ENCODE assay signal across 11 cellular contexts in genomic region chr6:90294008-90294511, GRCh38. TPM values are rescaled to one million over a fixed set of nuclear protein-coding genes. Genes with fewer than 3 reads are reported as not detected.
DNase-seq lines count a peak whose midpoint lies in the region; TF ChIP-seq lines count a peak whose summit lies in the region.
"Had no signal": no experiment of that assay in that cellular context is flagged by ENCODE, and none has a peak within 500 bp of the region (broad histone marks: within the 10 kb centered on the region; RNA-seq: fewer than 3 reads in every experiment).

No MANE protein-coding gene starts in this region.

- peaks cover 10% of the 10 kb centered on the region for H3K27me3 Mint-ChIP-seq in Calu3 (ENCODE audit: unreplicated experiment)
- peaks cover 11% of the 10 kb centered on the region for H3K27me3 Mint-ChIP-seq in brain

- intact Hi-C loops in Calu3 (cut with micrococcal nuclease; ENCODE audit: unreplicated experiment), result no loop called here
- intact Hi-C loops in A673 (cut with micrococcal nuclease; ENCODE audit: unreplicated experiment), result loop anchor here (5.0 to 10.0 kb wide), 2 partner anchors 322 to 349 kb away; no protein-coding TSS in a partner anchor

- H3K4me3 Mint-ChIP-seq in Calu3 (ENCODE audit: low read depth, unreplicated experiment) (no peak overlapping the region), brain (peak overlapping the region; percentile 89 to 96 (median 91))

- no peak for TF ChIP-seq RAD21 in neural cell (conservative IDR thresholded peaks at IDR 0.05)

- H3K27ac Mint-ChIP-seq in Calu3 (ENCODE audit: unreplicated experiment), result no peak overlapping the region
- H3K27ac Mint-ChIP-seq in brain, result peak overlapping the region; percentile 43 to 95 (median 92)

- H3K36me3 Mint-ChIP-seq in Calu3 (ENCODE audit: insufficient read depth, unreplicated experiment) (peaks cover 19% of the 10 kb centered on the region), brain (peaks cover 17% of the 10 kb centered on the region)

- H3K9me3 ChIP-seq in neural cell (ENCODE audit: low read length) (no peaks in the 10 kb centered on the region), A673 (ENCODE audit: low read depth, low read length, poor library complexity, severe bottlenecking) (no peaks in the 10 kb centered on the region)
- H3K9me3 ChIP-seq: right atrium auricular region, SK-N-SH, uterus had no signal

- TF ChIP-seq CTCF in Calu3 (IDR thresholded peaks at IDR 0.05; ENCODE audit: unreplicated experiment) (no peak), KMS-11 (conservative IDR thresholded peaks at IDR 0.05; ENCODE audit: low read depth, low read length) (no peak), brain (conservative IDR thresholded peaks at IDR 0.05) (no peak), neural cell (IDR thresholded peaks at IDR 0.05; ENCODE audit: poor library complexity, severe bottlenecking) (no peak), A673 (conservative IDR thresholded peaks at IDR 0.05; ENCODE audit: low read depth, low read length) (no peak)

- H3K27me3 ChIP-seq in KMS-11 (ENCODE audit: insufficient read depth, low read depth) (no peaks in the 10 kb centered on the region), neural cell (ENCODE audit: insufficient read depth, low read depth, low read length) (no peaks in the 10 kb centered on the region), A673 (replicated peaks; ENCODE audit: insufficient read depth, low read depth, low read length, poor library complexity) (peaks cover 71% of the 10 kb centered on the region)
- H3K27me3 ChIP-seq: right atrium auricular region, uterus had no signal

- BruUV-seq in Calu3 (replicated peaks; lab: Mats Ljungman, UMichigan) (TSS peak; percentile 21), A673 (replicated peaks; lab: Mats Ljungman, UMichigan) (no TSS peak)

- H3K27ac ChIP-seq in KMS-11 (peak overlapping the region; percentile 54; the same call in 1 of the 2 replicates), neural cell (ENCODE audit: low read length) (peak overlapping the region; percentile 90), A673 (ENCODE audit: low read depth, low read length, poor library complexity, severe bottlenecking) (no peak overlapping the region)

- no peak for DNase-seq in Calu3
- no peak for DNase-seq in A673 (ENCODE audit: low spot score)
- no peak for DNase-seq in DMS79 (lab: John Stamatoyannopoulos, UW)
- no peak for DNase-seq in SW480 (ENCODE audit: low spot score)
- DNase-seq: NCI-H526 had no signal

- H3K9me2 ChIP-seq in neural cell (ENCODE audit: insufficient read depth, low read length), result no peaks in the 10 kb centered on the region
- H3K9me2 ChIP-seq: SK-N-SH had no signal

- H3K4me2 ChIP-seq in KMS-11 (peak overlapping the region; percentile 73), neural cell (ENCODE audit: low read length) (peak overlapping the region; percentile 93)

- H4K20me1 ChIP-seq in KMS-11 (ENCODE audit: insufficient read depth), result no peaks in the 10 kb centered on the region
- peaks cover 6% of the 10 kb centered on the region for H4K20me1 ChIP-seq in neural cell (ENCODE audit: insufficient read depth)

- POLR2A ChIA-PET in A673 (lab: Charles Lee; ENCODE audit: low non-redundant PET), result no interaction called here

- H3K4me3 ChIP-seq in KMS-11 (IDR thresholded peaks at IDR 0.05; ENCODE audit: insufficient read depth, low read depth, low read length) (no peak overlapping the region), neural cell (ENCODE audit: low read length) (peak overlapping the region; percentile 89), A673 (ENCODE audit: low read depth, low read length, poor library complexity, severe bottlenecking) (no peak overlapping the region)

- peaks cover 10% of the 10 kb centered on the region for H3F3A ChIP-seq in neural cell (ENCODE audit: insufficient read depth, low read length, poor library complexity, severe bottlenecking)

- H3K36me3 ChIP-seq in KMS-11 (ENCODE audit: insufficient read depth) (no peaks in the 10 kb centered on the region), neural cell (ENCODE audit: insufficient read depth, low read length) (no peaks in the 10 kb centered on the region), A673 (ENCODE audit: insufficient read depth, low read length, poor library complexity, severe bottlenecking) (no peaks in the 10 kb centered on the region)
- H3K36me3 ChIP-seq: right atrium auricular region, uterus had no signal

- H3K4me1 Mint-ChIP-seq in Calu3 (ENCODE audit: low read depth, unreplicated experiment) (peaks cover 8% of the 10 kb centered on the region), brain (peaks cover 69% of the 10 kb centered on the region)

- H2AFZ ChIP-seq in KMS-11 (ENCODE audit: low read depth) (no peak overlapping the region), neural cell (ENCODE audit: low read depth, low read length) (no peak overlapping the region)

- H3K79me2 ChIP-seq in KMS-11 (ENCODE audit: insufficient read depth, low read depth), result peaks cover 24% of the 10 kb centered on the region; the same call in 1 of the 2 replicates
- peaks cover 68% of the 10 kb centered on the region for H3K79me2 ChIP-seq in neural cell (replicated peaks; ENCODE audit: insufficient read depth, low read length)

- H3K9me3 Mint-ChIP-seq in Calu3 (ENCODE audit: low read depth, unreplicated experiment), result no peaks in the 10 kb centered on the region
- H3K9me3 Mint-ChIP-seq in brain, result peaks cover 0 to 5% (median 0%) of the 10 kb centered on the region in 5 experiments

- H3K4me1 ChIP-seq in KMS-11 (ENCODE audit: low read depth, poor library complexity, severe bottlenecking), result peaks cover 29% of the 10 kb centered on the region
- H3K4me1 ChIP-seq in A673 (ENCODE audit: insufficient read depth, low read length, poor library complexity, severe bottlenecking), result peaks cover 13% of the 10 kb centered on the region

- TF ChIP-seq EP300 in neural cell (conservative IDR thresholded peaks at IDR 0.05; ENCODE audit: poor library complexity, severe bottlenecking), result no peak

- CTCF ChIA-PET in Calu3 (lab: Charles Lee) (no interaction called here), A673 (lab: Charles Lee) (no interaction called here)

- peak overlapping the region; percentile 69; the same call in 1 of the 2 replicates for H3K9ac ChIP-seq in KMS-11
- peak overlapping the region; percentile 94 for H3K9ac ChIP-seq in neural cell (ENCODE audit: low read length)
- H3K9ac ChIP-seq: SK-N-SH had no signal

TF ChIP-seq in neural cell, 6 proteins besides CTCF, POLR2A, EP300 and RAD21:
- no peak for TF ChIP-seq SMC3 (conservative IDR thresholded peaks at IDR 0.05; ENCODE audit: poor library complexity)
- TF ChIP-seq TAF1 (IDR thresholded peaks at IDR 0.05; ENCODE audit: low read depth), result peak; percentile 35

RNA-seq across cellular contexts. Expression of gene BACH2, which starts 2.6 kb away (rescaled TPM):
- total RNA-seq in Calu3 (2022), result 5.6 and 7.2 TPM in 2 replicates
- 4.5 TPM for polyA plus RNA-seq in brain (ENCODE audit: insufficient read depth, low read depth, low replicate concordance)
- 45.5 and 52.7 TPM in 2 replicates for polyA plus RNA-seq in neural cell
- polyA minus RNA-seq in neural cell, result 144 and 154 TPM in 2 replicates
- total RNA-seq in A673 (2021), result 0.37 and 1.9 TPM in 2 replicates
